In the genomic region with DNA sequence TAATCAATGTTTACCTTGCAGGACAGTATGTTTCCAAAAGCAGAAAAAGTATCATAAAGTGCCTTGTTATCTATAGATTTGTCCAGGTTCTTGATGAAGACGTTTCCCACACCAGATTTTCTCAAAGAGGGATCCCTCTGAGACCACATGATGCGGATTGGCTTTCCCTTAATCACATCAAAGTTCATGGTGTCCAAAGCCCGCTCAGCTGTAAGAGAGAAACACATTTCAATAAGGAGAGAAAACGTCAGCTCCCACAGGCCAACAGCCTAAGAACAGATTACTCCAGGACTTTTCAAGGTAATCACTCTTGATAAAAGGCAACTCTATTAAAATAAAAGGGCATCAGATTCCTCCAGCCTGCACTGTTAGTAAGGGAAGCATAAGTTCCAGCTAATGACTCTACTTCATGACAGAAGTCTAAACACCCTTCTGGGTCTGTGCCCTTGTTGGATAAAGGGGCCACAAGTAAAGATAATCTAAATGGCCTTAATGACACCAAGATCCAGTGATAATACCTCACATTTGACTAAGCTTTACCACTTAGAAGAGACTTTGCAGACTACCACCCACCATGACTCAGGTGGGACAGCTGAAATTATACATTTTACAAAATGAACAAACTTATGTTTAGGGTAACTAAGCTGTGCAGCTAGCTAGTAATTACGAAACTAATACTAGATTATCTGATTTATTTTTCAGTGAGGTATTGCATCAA, we compare ENCODE assay signal across 1 cellular context.
TF ChIP-seq lines count a peak whose summit lies in the region.

No MANE protein-coding gene starts in this region.

TF ChIP-seq in SK-N-SH treated with all-trans-retinoic acid at 6 μM for 48 hours, 23 proteins besides CTCF, POLR2A, EP300 and RAD21 (continued from another document):
- TF ChIP-seq, protein P1, sequence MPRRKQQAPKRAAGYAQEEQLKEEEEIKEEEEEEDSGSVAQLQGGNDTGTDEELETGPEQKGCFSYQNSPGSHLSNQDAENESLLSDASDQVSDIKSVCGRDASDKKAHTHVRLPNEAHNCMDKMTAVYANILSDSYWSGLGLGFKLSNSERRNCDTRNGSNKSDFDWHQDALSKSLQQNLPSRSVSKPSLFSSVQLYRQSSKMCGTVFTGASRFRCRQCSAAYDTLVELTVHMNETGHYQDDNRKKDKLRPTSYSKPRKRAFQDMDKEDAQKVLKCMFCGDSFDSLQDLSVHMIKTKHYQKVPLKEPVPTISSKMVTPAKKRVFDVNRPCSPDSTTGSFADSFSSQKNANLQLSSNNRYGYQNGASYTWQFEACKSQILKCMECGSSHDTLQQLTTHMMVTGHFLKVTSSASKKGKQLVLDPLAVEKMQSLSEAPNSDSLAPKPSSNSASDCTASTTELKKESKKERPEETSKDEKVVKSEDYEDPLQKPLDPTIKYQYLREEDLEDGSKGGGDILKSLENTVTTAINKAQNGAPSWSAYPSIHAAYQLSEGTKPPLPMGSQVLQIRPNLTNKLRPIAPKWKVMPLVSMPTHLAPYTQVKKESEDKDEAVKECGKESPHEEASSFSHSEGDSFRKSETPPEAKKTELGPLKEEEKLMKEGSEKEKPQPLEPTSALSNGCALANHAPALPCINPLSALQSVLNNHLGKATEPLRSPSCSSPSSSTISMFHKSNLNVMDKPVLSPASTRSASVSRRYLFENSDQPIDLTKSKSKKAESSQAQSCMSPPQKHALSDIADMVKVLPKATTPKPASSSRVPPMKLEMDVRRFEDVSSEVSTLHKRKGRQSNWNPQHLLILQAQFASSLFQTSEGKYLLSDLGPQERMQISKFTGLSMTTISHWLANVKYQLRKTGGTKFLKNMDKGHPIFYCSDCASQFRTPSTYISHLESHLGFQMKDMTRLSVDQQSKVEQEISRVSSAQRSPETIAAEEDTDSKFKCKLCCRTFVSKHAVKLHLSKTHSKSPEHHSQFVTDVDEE (CRISPR knock-in tag; IDR thresholded peaks at IDR 0.05) = no peak
- TF ChIP-seq PATZ1 (CRISPR knock-in tag; IDR thresholded peaks at IDR 0.05; ENCODE audit: borderline replicate concordance) = no peak
